ENCODE assay signal across 12 cellular contexts in the genomic region with DNA sequence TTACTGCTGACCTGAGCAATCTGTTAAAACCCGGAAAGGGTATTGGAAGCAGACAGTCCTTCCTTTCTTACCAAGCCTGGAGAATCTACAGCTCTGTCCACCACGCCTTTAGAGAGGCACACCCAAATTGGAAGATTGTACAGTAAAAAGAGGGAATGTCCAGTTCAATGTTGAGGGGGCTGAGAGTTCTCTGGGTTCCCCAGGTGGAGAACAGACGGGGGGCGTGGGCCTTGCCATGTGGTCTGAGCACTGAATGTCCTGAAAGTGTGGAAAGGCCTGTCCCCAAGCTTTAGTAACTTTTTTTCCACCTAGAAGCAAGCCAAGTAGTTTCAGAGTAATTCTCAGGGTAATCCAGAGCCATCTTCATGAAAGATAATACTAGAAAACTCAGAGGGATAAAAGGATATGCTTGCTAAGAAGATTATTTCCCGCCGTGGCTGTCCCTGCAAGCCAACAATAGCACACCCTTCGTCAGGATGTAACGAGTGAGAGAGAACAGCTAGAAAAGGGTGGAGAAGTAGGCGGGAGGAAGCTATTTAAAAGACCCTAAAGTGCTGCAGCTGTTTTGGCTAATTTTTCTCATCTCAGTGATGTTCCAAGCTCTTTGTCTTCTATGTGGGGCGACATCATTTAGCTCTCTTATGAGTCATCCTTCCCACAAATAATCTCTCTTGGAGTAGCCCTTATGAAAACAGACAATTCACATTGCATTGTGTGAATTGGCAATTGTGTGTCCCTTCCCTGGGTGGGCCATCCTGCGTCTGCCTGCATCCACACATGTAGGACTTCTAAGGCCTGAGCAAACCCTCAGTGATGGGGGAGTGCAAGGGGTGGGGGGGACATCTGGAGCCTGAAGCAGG.
A peak's percentile ranks its signal among the peaks of the same experiment; 100 is the strongest.
DNase-seq lines count a peak whose midpoint lies in the region; ATAC-seq, FAIRE-seq and TF ChIP-seq lines count a peak whose summit lies in the region.
"Had no signal": no experiment of that assay in that cellular context is flagged by ENCODE, and none has a peak within 500 bp of the region (broad histone marks: within the 10 kb centered on the region; RNA-seq: fewer than 3 reads in every experiment).

No MANE protein-coding gene starts in this region.

- in situ Hi-C loops in HepG2 (cut with HindIII; ENCODE audit: extremely low pct_ligation_motif_present, low pct_unique_long_range_greater_than_20kb), result no loop called here

- no peak for FAIRE-seq in HepG2 (lab: Jason Lieb, UNC)
- FAIRE-seq: colon had no signal

- H3K36me3 ChIP-seq in HepG2 (replicated peaks in 1 of 2; ENCODE audit: control insufficient read depth in 1 of 2, insufficient read depth in 2 of 2, low read length in 2 of 2) (no peaks in the 10 kb centered on the region), uterus (no peaks in the 10 kb centered on the region)
- H3K36me3 ChIP-seq: right lobe of liver had no signal

- WGBS in HepG2 (ENCODE audit: low lambda C conversion rate), result 90% methylated on average over 11 of the region's 11 CpGs

- CTCF ChIA-PET in HepG2 (lab: Yijun Ruan, JAX; ENCODE audit: low intra/inter-chr PET ratio, low total read pairs), result no interaction called here
- CTCF ChIA-PET in activated naive CD4-positive, alpha-beta T cell treated with anti-CD3 and anti-CD28 coated beads for 36 hours (lab: Charles Lee), result interaction anchor here (0.6 kb wide), 1 partner anchor 14 kb away, joined by 3 read pairs; no protein-coding TSS in a partner anchor

- TF ChIP-seq CTCF in HepG2 (CRISPR knock-in tag; IDR thresholded peaks at IDR 0.05) (no peak), uterus (IDR thresholded peaks at IDR 0.05) (no peak)

- H4K20me1 ChIP-seq in HepG2 (ENCODE audit: insufficient read depth, low read length), result no peaks in the 10 kb centered on the region

- H3K4me3 Mint-ChIP-seq in activated naive CD4-positive, alpha-beta T cell treated with anti-CD3 and anti-CD28 coated beads for 36 hours, result no peak overlapping the region
- H3K4me3 Mint-ChIP-seq: B cell, GM23338 had no signal

- H3K4me2 ChIP-seq in HepG2 (ENCODE audit: low read depth, low read length), result no peak overlapping the region
- H3K4me2 ChIP-seq: GM23338 had no signal

- no peak overlapping the region for H3K27ac Mint-ChIP-seq in activated naive CD4-positive, alpha-beta T cell treated with anti-CD3 and anti-CD28 coated beads for 36 hours
- H3K27ac Mint-ChIP-seq: B cell, GM23338 had no signal

- TF ChIP-seq EP300 in HepG2 (IDR thresholded peaks at IDR 0.05; ENCODE audit: low read depth in 2 of 2, low read length in 2 of 2) (no peak), HepG2 (CRISPR knock-in tag; IDR thresholded peaks at IDR 0.05; ENCODE audit: borderline replicate concordance) (no peak)

- peaks cover 4% of the 10 kb centered on the region for H3K36me3 Mint-ChIP-seq in activated naive CD4-positive, alpha-beta T cell treated with anti-CD3 and anti-CD28 coated beads for 36 hours (ENCODE audit: low read depth)

- H3K27me3 Mint-ChIP-seq in activated naive CD4-positive, alpha-beta T cell treated with anti-CD3 and anti-CD28 coated beads for 36 hours (ENCODE audit: low read depth), result no peaks in the 10 kb centered on the region
- H3K27me3 Mint-ChIP-seq: B cell had no signal

- H3K9me3 Mint-ChIP-seq in activated naive CD4-positive, alpha-beta T cell treated with anti-CD3 and anti-CD28 coated beads for 36 hours, result no peaks in the 10 kb centered on the region
- H3K9me3 Mint-ChIP-seq: GM23338 had no signal

- no TSS peak for BruUV-seq in HepG2 (replicated peaks; lab: Mats Ljungman, UMichigan)

- H3K27ac ChIP-seq in HepG2 (ENCODE audit: extremely low read length, insufficient read depth, low read length), result no peak overlapping the region
- H3K27ac ChIP-seq in uterus, result peak overlapping the region; percentile 57 to 61
- H3K27ac ChIP-seq: right lobe of liver had no signal

- POLR2A ChIA-PET in HepG2 (lab: Yijun Ruan, JAX), result no interaction called here

- H3K4me1 Mint-ChIP-seq in activated naive CD4-positive, alpha-beta T cell treated with anti-CD3 and anti-CD28 coated beads for 36 hours (ENCODE audit: low read depth), result no peaks in the 10 kb centered on the region
- H3K4me1 Mint-ChIP-seq: B cell, GM23338 had no signal

- no peak for ATAC-seq in HepG2
- ATAC-seq in GM21381 (IDR thresholded peaks at IDR 0.05; ENCODE audit: unreplicated experiment), result no peak
- ATAC-seq: GM23338 had no signal

- H3K9me3 ChIP-seq in HepG2 (ENCODE audit: low read length) (no peaks in the 10 kb centered on the region), uterus (no peaks in the 10 kb centered on the region)
- H3K9me3 ChIP-seq: right lobe of liver had no signal

- H3K4me1 ChIP-seq in HepG2 (ENCODE audit: insufficient read depth, low read length), result no peaks in the 10 kb centered on the region
- H3K4me1 ChIP-seq in uterus, result no peaks in the 10 kb centered on the region
- H3K4me1 ChIP-seq: right lobe of liver had no signal

- H3K4me3 ChIP-seq in HepG2 (replicated peaks in 1 of 3; ENCODE audit: insufficient read depth in 1 of 3, low read depth in 2 of 3, low read length in 3 of 3) (no peak overlapping the region), uterus (no peak overlapping the region)
- H3K4me3 ChIP-seq: GM23338, right lobe of liver had no signal

- H3K27me3 ChIP-seq in HepG2 (ENCODE audit: control insufficient read depth in 1 of 2, insufficient read depth in 2 of 2, low read length in 2 of 2) (no peaks in the 10 kb centered on the region), uterus (no peaks in the 10 kb centered on the region)
- H3K27me3 ChIP-seq: right lobe of liver had no signal

- H2AFZ ChIP-seq in HepG2 (ENCODE audit: low read length), result no peak overlapping the region
- H2AFZ ChIP-seq: GM23338 had no signal

- TF ChIP-seq POLR2A in HepG2 (IDR thresholded peaks at IDR 0.05; ENCODE audit: insufficient read depth in 1 of 2, low read depth in 2 of 2, low read length in 2 of 2) (no peak), uterus (IDR thresholded peaks at IDR 0.05) (no peak)

- TF ChIP-seq RAD21 in HepG2 (CRISPR knock-in tag; IDR thresholded peaks at IDR 0.05), result no peak

- DNase-seq in NOMO-1 treated with DMSO at 0.1 percent for 48 hours (lab: John Stamatoyannopoulos, UW; ENCODE audit: unreplicated experiment) (peak; percentile 25), NOMO-1 treated with dmso at 0.1 percent for 144 hours (lab: John Stamatoyannopoulos, UW; ENCODE audit: unreplicated experiment) (no peak), brain pericyte (ENCODE audit: low read depth, low spot score) (peak; percentile 60), HepG2 (ENCODE audit: low spot score) (peak; percentile 15), uterus (peak in 1 of 2 donors; percentile 30), T-helper 1 cell (no peak)
- DNase-seq in activated naive CD4-positive, alpha-beta T cell treated with anti-CD3 and anti-CD28 coated beads for 36 hours, result no peak
- DNase-seq: right lobe of liver had no signal

- intact Hi-C loops in HepG2 (cut with micrococcal nuclease; ENCODE audit: unreplicated experiment) (no loop called here), uterus (cut with DNase I; ENCODE audit: low total_unique reads) (no loop called here)
- intact Hi-C loops in activated naive CD4-positive, alpha-beta T cell treated with anti-CD3 and anti-CD28 coated beads for 36 hours (cut with micrococcal nuclease), result no loop called here

- no peaks in the 10 kb centered on the region for H3K79me2 ChIP-seq in HepG2 (ENCODE audit: insufficient read depth, low read length)

- no peak overlapping the region for H3K9ac ChIP-seq in HepG2 (ENCODE audit: insufficient read depth, low read depth, low read length)

TF ChIP-seq in HepG2, 621 proteins besides CTCF, POLR2A, EP300 and RAD21:
- TF ChIP-seq MAFK (conservative IDR thresholded peaks at IDR 0.05 in 1 of 2, IDR thresholded peaks at IDR 0.05 in 1 of 2; ENCODE audit: low read length in 2 of 2) (peak in 1 of 2 experiments; percentile 29; a peak in 1 of 4 replicates), TOE1 (CRISPR knock-in tag; IDR thresholded peaks at IDR 0.05) (no peak), SRY (CRISPR knock-in tag; IDR thresholded peaks at IDR 0.05) (no peak), NFIB (CRISPR knock-in tag; IDR thresholded peaks at IDR 0.05; ENCODE audit: borderline replicate concordance) (no peak)
- TF ChIP-seq, protein P1, sequence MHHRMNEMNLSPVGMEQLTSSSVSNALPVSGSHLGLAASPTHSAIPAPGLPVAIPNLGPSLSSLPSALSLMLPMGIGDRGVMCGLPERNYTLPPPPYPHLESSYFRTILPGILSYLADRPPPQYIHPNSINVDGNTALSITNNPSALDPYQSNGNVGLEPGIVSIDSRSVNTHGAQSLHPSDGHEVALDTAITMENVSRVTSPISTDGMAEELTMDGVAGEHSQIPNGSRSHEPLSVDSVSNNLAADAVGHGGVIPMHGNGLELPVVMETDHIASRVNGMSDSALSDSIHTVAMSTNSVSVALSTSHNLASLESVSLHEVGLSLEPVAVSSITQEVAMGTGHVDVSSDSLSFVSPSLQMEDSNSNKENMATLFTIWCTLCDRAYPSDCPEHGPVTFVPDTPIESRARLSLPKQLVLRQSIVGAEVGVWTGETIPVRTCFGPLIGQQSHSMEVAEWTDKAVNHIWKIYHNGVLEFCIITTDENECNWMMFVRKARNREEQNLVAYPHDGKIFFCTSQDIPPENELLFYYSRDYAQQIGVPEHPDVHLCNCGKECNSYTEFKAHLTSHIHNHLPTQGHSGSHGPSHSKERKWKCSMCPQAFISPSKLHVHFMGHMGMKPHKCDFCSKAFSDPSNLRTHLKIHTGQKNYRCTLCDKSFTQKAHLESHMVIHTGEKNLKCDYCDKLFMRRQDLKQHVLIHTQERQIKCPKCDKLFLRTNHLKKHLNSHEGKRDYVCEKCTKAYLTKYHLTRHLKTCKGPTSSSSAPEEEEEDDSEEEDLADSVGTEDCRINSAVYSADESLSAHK (CRISPR knock-in tag; IDR thresholded peaks at IDR 0.05; ENCODE audit: borderline replicate concordance), result no peak

Comparison
In these comparisons a context has a peak if more than half of its experiments do, and no peak if none do; other contexts are left out.
1. DNase-seq: peak in NOMO-1 treated with DMSO at 0.1 percent for 48 hours (single experiment), brain pericyte (single experiment) and HepG2 (single experiment); none in NOMO-1 treated with dmso at 0.1 percent for 144 hours (single experiment), T-helper 1 cell (0 of 5) and activated naive CD4-positive, alpha-beta T cell treated with anti-CD3 and anti-CD28 coated beads for 36 hours (single experiment).